ENCODE assay signal across 22 cellular contexts in genomic region chr14:47194051-47194450, GRCh38.
DNase-seq lines count a peak whose midpoint lies in the region.
"Had no signal": no experiment of that assay in that cellular context is flagged by ENCODE, and none has a peak within 500 bp of the region (broad histone marks: within the 10 kb centered on the region; RNA-seq: fewer than 3 reads in every experiment).

No MANE protein-coding gene starts in this region.

- peak; percentile 49 for DNase-seq in HT1080 (ENCODE audit: low read depth)
- DNase-seq in astrocyte of the hippocampus (ENCODE audit: low read depth, low spot score) = peak; percentile 20
- peak; percentile 17 for DNase-seq in glomerular visceral epithelial cell (ENCODE audit: extremely low spot score)
- no peak for DNase-seq in CD1c-positive myeloid dendritic cell (ENCODE audit: extremely low spot score)
- DNase-seq in activated CD4-positive, alpha-beta T cell treated with anti-CD3 and anti-CD28 coated beads, Interleukin-2, amount 50 U/mL, for 48 hours = no peak
- no peak for DNase-seq in NCI-H1092 (lab: John Stamatoyannopoulos, UW)
- no peak for DNase-seq in caudate nucleus (lab: John Stamatoyannopoulos, UW)
- DNase-seq: activated CD4-positive, alpha-beta T cell treated with anti-CD3 and anti-CD28 coated beads, Interleukin-2, amount 10 ng/mL, durations not matched to agents 7 days and 5 days; activated naive CD8-positive, alpha-beta T cell treated with anti-CD3 and anti-CD28 coated beads for 36 hours; BE2C; DND-41; hypothalamus; islet precursor cell; NCI-H1105 treated with DMSO at 0.1 percent for 48 hours; NCI-H510A treated with DMSO at 0.1 percent for 48 hours; psoas muscle; spleen; stimulated activated CD4-positive, alpha-beta T cell treated with anti-CD3 and anti-CD28 coated beads, Interleukin-4, amount 100 ng/mL, for 1 hour; stimulated activated naive CD4-positive, alpha-beta T cell; testis had no signal

- H3K27ac ChIP-seq in caudate nucleus (ENCODE audit: low read depth, low read length) = no peak overlapping the region
- H3K27ac ChIP-seq: psoas muscle, SK-N-MC, spleen, testis, VCaP had no signal

Comparison
In these comparisons a context has a peak if more than half of its experiments do, and no peak if none do; other contexts are left out.
1. DNase-seq: peak in HT1080 (single experiment), astrocyte of the hippocampus (single experiment) and glomerular visceral epithelial cell (single experiment); none in CD1c-positive myeloid dendritic cell (single experiment), activated CD4-positive, alpha-beta T cell treated with anti-CD3 and anti-CD28 coated beads, Interleukin-2, amount 50 U/mL, for 48 hours (0 of 2), NCI-H1092 (single experiment) and caudate nucleus (0 of 61).